In genomic region chr10:100481462-100482081, GRCh38 we compare ENCODE assay signal across 1 cellular context.
TF ChIP-seq lines count a peak whose summit lies in the region.

No MANE protein-coding gene starts in this region.

TF ChIP-seq in HEK293, 187 proteins besides CTCF, POLR2A, EP300 and RAD21 (continued from another document):
- peak; percentile 95 for TF ChIP-seq ZNF449 (tag by site-specific recombination; IDR thresholded peaks at IDR 0.05)
- peak; percentile 96 for TF ChIP-seq PATZ1 (tag by site-specific recombination; IDR thresholded peaks at IDR 0.05)
TF ChIP-seq in HEK293: peak in this region for 11.
